ENCODE assay signal across 8 cellular contexts in the genomic region with DNA sequence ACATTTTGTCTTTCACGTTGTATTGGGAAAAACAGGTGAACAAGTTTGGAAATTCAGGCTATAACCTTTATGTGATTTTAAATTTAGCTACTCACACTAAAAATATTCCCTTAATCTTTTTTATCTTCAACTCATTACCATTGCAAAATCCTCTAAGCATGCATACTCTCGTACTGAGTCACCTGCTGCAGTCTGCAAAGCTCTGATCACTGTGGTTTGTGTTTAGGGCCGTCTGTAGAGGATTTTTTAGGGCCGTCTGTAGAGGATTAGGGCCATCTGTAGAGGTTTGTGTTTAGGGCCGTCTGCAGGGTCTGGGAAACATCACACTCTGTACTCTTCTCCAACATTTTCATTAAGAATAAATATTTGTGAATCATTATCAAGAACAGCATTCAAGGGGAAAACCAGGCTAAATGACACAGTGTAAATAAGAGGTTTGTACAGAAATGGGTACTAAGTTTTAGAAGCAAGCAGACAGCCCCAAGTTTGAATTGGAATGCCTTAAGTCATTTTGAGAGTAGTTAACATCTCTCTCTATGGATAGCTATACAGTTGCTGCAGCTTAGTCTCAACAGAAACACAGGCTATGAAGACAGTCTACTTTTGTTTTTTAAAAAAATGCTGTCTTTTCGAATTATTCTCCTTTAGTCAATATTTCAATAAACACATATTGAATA.
DNase-seq lines count a peak whose midpoint lies in the region; ATAC-seq and TF ChIP-seq lines count a peak whose summit lies in the region.

No MANE protein-coding gene starts in this region.

- WGBS in spleen, 5 donors = 47 to 70% (median 53%) methylated on average over 6 of the region's 6 CpGs

- H3K27me3 Mint-ChIP-seq in T-helper 17 cell = peaks cover 23% of the 10 kb centered on the region

- intact Hi-C loops in spleen (cut with DNase I; ENCODE audit: low total_unique reads) = no loop called here

- in situ Hi-C loops in brain microvascular endothelial cell (cut with HindIII; ENCODE audit: low pct_ligation_motif_present, low sequenced_read_pairs) = no loop called here

- H3K27ac ChIP-seq in brain microvascular endothelial cell (peak overlapping the region; percentile 87), osteoblast (ENCODE audit: low read depth, low read length) (peak overlapping the region; percentile 3), spleen (no peak overlapping the region)

- no peak overlapping the region for H3K4me3 Mint-ChIP-seq in T-helper 17 cell

- H3K4me2 ChIP-seq in osteoblast (ENCODE audit: insufficient read depth, low read length) = peak overlapping the region; percentile 45

- TF ChIP-seq POLR2A in spleen (IDR thresholded peaks at IDR 0.05) (no peak), erythroblast (IDR thresholded peaks at IDR 0.05; ENCODE audit: low read length) (no peak)

- H4K20me1 ChIP-seq in osteoblast (ENCODE audit: insufficient read depth, low read length) = no peaks in the 10 kb centered on the region

- H3K4me1 ChIP-seq in osteoblast (ENCODE audit: insufficient read depth, low read length) = peaks cover 27% of the 10 kb centered on the region
- no peaks in the 10 kb centered on the region for H3K4me1 ChIP-seq in spleen

- no peaks in the 10 kb centered on the region for H3K4me1 Mint-ChIP-seq in T-helper 17 cell

- H3K36me3 Mint-ChIP-seq in T-helper 17 cell (ENCODE audit: low read depth) = no peaks in the 10 kb centered on the region

- TF ChIP-seq CTCF in brain microvascular endothelial cell (IDR thresholded peaks at IDR 0.05; ENCODE audit: low read depth, low read length, missing control alignments) = no peak
- TF ChIP-seq CTCF in osteoblast (IDR thresholded peaks at IDR 0.05; ENCODE audit: extremely low read depth, low read depth, low read length) = no peak
- TF ChIP-seq CTCF in spleen (IDR thresholded peaks at IDR 0.05 in 8 of 11, conservative IDR thresholded peaks at IDR 0.05 in 3 of 11) = no peak

- H3K36me3 ChIP-seq in brain microvascular endothelial cell (replicated peaks) (no peaks in the 10 kb centered on the region), osteoblast (ENCODE audit: insufficient read depth, low read length) (no peaks in the 10 kb centered on the region), spleen (no peaks in the 10 kb centered on the region)

- H3K27me3 ChIP-seq in brain microvascular endothelial cell (replicated peaks) (no peaks in the 10 kb centered on the region), osteoblast (ENCODE audit: insufficient read depth, low read length) (no peaks in the 10 kb centered on the region), spleen (replicated peaks in 1 of 7) (no peaks in the 10 kb centered on the region)

- no peaks in the 10 kb centered on the region for H3K79me2 ChIP-seq in osteoblast (ENCODE audit: insufficient read depth, low read length)

- H3K4me3 ChIP-seq in brain microvascular endothelial cell (ENCODE audit: low read depth, low read length) (no peak overlapping the region), osteoblast (ENCODE audit: insufficient read depth, low read length) (no peak overlapping the region), spleen (no peak overlapping the region)

- H2AFZ ChIP-seq in osteoblast (ENCODE audit: low read length) = no peak overlapping the region

- no peak overlapping the region for H3K27ac Mint-ChIP-seq in T-helper 17 cell

- DNase-seq in brain microvascular endothelial cell (peak; percentile 93), osteoblast (ENCODE audit: insufficient read length, low spot score, missing footprints) (no peak), spleen (no peak), erythroblast (lab: John Stamatoyannopoulos, UW) (no peak), NAMALWA (ENCODE audit: low spot score) (no peak), T-helper 17 cell (no peak)

- ATAC-seq in GM18867 (IDR thresholded peaks at IDR 0.05; ENCODE audit: unreplicated experiment) (peak; percentile 83), HG03558 (IDR thresholded peaks at IDR 0.05; ENCODE audit: extremely low read depth, unreplicated experiment) (peak; percentile 43), T-helper 17 cell (no peak)

- no peaks in the 10 kb centered on the region for H3K9me3 ChIP-seq in osteoblast (ENCODE audit: low read depth, low read length)
- no peaks in the 10 kb centered on the region for H3K9me3 ChIP-seq in spleen
- no peaks in the 10 kb centered on the region for H3K9me3 ChIP-seq in T-helper 17 cell (ENCODE audit: control insufficient read depth, low read length, poor library complexity, severe bottlenecking)

Comparison
In these comparisons a context has a peak if more than half of its experiments do, and no peak if none do; other contexts are left out.
1. H3K27ac ChIP-seq: peak in brain microvascular endothelial cell (single experiment) and osteoblast (single experiment); none in spleen (0 of 8).